ENCODE assay signal across 20 cellular contexts in the genomic region with DNA sequence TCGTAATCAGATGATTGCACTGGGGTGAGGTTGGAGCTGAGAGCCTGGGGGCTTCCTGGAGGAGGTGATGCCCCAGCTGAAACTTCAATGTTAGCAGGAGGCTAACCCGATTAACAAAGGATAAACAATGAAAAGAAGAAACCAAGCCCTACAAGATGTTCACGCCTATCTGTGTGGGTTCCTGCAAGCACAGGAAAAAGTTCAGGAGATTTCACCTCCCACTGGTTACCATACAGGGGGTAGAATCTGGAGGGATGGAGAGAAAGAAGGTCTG. TPM values are rescaled to one million over a fixed set of nuclear protein-coding genes. Genes with fewer than 3 reads are reported as not detected.
A peak's percentile ranks its signal among the peaks of the same experiment; 100 is the strongest.
DNase-seq lines count a peak whose midpoint lies in the region; ATAC-seq and TF ChIP-seq lines count a peak whose summit lies in the region.
"Had no signal": no experiment of that assay in that cellular context is flagged by ENCODE, and none has a peak within 500 bp of the region (broad histone marks: within the 10 kb centered on the region; RNA-seq: fewer than 3 reads in every experiment).

No MANE protein-coding gene starts in this region.

- peaks cover 24% of the 10 kb centered on the region for H3K4me1 ChIP-seq in BLaER1
- H3K4me1 ChIP-seq: Peyer's patch had no signal

- peaks cover 21% of the 10 kb centered on the region for H3K9me3 ChIP-seq in BLaER1
- H3K9me3 ChIP-seq: Peyer's patch had no signal

- in situ Hi-C loops in GM13976 (cut with MboI; ENCODE audit: low sequenced_read_pairs, unreplicated experiment) = no loop called here

- H3K9me3 Mint-ChIP-seq in T-helper 2 cell treated with Interferon-gamma antibody and Interleukin-4, amounts not matched to agents 5 μg/mL and 100 μg/mL, for 36 hours = peaks cover 12% of the 10 kb centered on the region
- peaks cover 10% of the 10 kb centered on the region for H3K9me3 Mint-ChIP-seq in activated T-helper 17 cell treated with anti-CD3 and anti-CD28 coated beads, Interleukin-2, amount 50 U/mL, for 72 hours

- no peaks in the 10 kb centered on the region for H3K27me3 ChIP-seq in BLaER1
- H3K27me3 ChIP-seq: Peyer's patch had no signal

- H3K4me1 Mint-ChIP-seq in T-helper 2 cell treated with Interferon-gamma antibody and Interleukin-4, amounts not matched to agents 5 μg/mL and 100 μg/mL, for 36 hours (ENCODE audit: low read depth) = peaks cover 35% of the 10 kb centered on the region
- peaks cover 27% of the 10 kb centered on the region for H3K4me1 Mint-ChIP-seq in activated T-helper 17 cell treated with anti-CD3 and anti-CD28 coated beads, Interleukin-2, amount 50 U/mL, for 72 hours

- no peak overlapping the region for H3K27ac ChIP-seq in BLaER1
- H3K27ac ChIP-seq: Peyer's patch had no signal

- H3K36me3 ChIP-seq in BLaER1 = no peaks in the 10 kb centered on the region
- H3K36me3 ChIP-seq: Peyer's patch had no signal

- H3K9ac ChIP-seq in BLaER1 = no peak overlapping the region

- no peak for DNase-seq in T-helper 2 cell treated with Interferon-gamma antibody and Interleukin-4, amounts not matched to agents 5 μg/mL and 100 μg/mL, for 36 hours (ENCODE audit: low spot score)
- no peak for DNase-seq in T-helper 2 cell
- peak; percentile 19 for DNase-seq in ELF-1 (ENCODE audit: low read depth, low spot score)
- DNase-seq in GM13976 (ENCODE audit: low spot score) = no peak
- DNase-seq in HT-29 (ENCODE audit: low spot score) = no peak
- DNase-seq in HPDE6-E6E7 (ENCODE audit: extremely low spot score) = no peak
- DNase-seq: 8988T, Calu3, DMS53, H7, Kasumi-1, NCI-H1105 treated with DMSO at 0.1 percent for 48 hours, NCI-H1694 treated with DMSO at 0.1 percent for 48 hours, NCI-H2107, NCI-H2227 treated with DMSO at 0.1 percent for 48 hours, NCI-H524, Peyer's patch, Right ventricle myocardium superior had no signal

- no peak for ATAC-seq in activated T-helper 17 cell treated with anti-CD3 and anti-CD28 coated beads, Interleukin-2, amount 50 U/mL, for 72 hours (replicated peaks)

- no peak for TF ChIP-seq CTCF in GM13976 (IDR thresholded peaks at IDR 0.05; ENCODE audit: borderline replicate concordance, control extremely low read depth, extremely low read depth, insufficient read depth, missing control alignments)

- H3K4me2 ChIP-seq in BLaER1 = peak overlapping the region; percentile 58; the same call in 1 of the 2 replicates

- H3K36me3 Mint-ChIP-seq in T-helper 2 cell treated with Interferon-gamma antibody and Interleukin-4, amounts not matched to agents 5 μg/mL and 100 μg/mL, for 36 hours (ENCODE audit: low read depth) = peaks cover 63% of the 10 kb centered on the region
- H3K36me3 Mint-ChIP-seq in activated T-helper 17 cell treated with anti-CD3 and anti-CD28 coated beads, Interleukin-2, amount 50 U/mL, for 72 hours (ENCODE audit: low read depth) = peaks cover 4% of the 10 kb centered on the region

- H4K20me1 ChIP-seq in BLaER1 = no peaks in the 10 kb centered on the region

- H3K4me3 Mint-ChIP-seq in T-helper 2 cell treated with Interferon-gamma antibody and Interleukin-4, amounts not matched to agents 5 μg/mL and 100 μg/mL, for 36 hours = peak overlapping the region; percentile 59
- H3K4me3 Mint-ChIP-seq in activated T-helper 17 cell treated with anti-CD3 and anti-CD28 coated beads, Interleukin-2, amount 50 U/mL, for 72 hours = peak overlapping the region; percentile 26

- H3K27ac Mint-ChIP-seq in T-helper 2 cell treated with Interferon-gamma antibody and Interleukin-4, amounts not matched to agents 5 μg/mL and 100 μg/mL, for 36 hours = peak overlapping the region; percentile 74
- peak overlapping the region; percentile 60 for H3K27ac Mint-ChIP-seq in activated T-helper 17 cell treated with anti-CD3 and anti-CD28 coated beads, Interleukin-2, amount 50 U/mL, for 72 hours

- H3K4me3 ChIP-seq in BLaER1 = no peak overlapping the region
- H3K4me3 ChIP-seq: Peyer's patch had no signal

- H3K27me3 Mint-ChIP-seq in T-helper 2 cell treated with Interferon-gamma antibody and Interleukin-4, amounts not matched to agents 5 μg/mL and 100 μg/mL, for 36 hours (ENCODE audit: low read depth) = no peaks in the 10 kb centered on the region
- H3K27me3 Mint-ChIP-seq in activated T-helper 17 cell treated with anti-CD3 and anti-CD28 coated beads, Interleukin-2, amount 50 U/mL, for 72 hours = no peaks in the 10 kb centered on the region

RNA-seq across cellular contexts. Expression of a gene that starts 27.5 kb away (rescaled TPM):
- 10 to 100 TPM; 13.1 to 34.6 TPM for total RNA-seq in activated T-helper 17 cell treated with anti-CD3 and anti-CD28 coated beads, Interleukin-2, amount 50 U/mL, for 72 hours
- not detected in 2 replicates for total RNA-seq in HT-29 (2014; rRNA removed; shearing (Covaris generic))
- total RNA-seq: Calu3, Right ventricle myocardium superior had no signal

Comparison
In these comparisons a context has a peak if more than half of its experiments do, and no peak if none do; other contexts are left out.
1. RNA of a gene that starts 27.5 kb away (total RNA-seq): 13.1 to 34.6 TPM in activated T-helper 17 cell treated with anti-CD3 and anti-CD28 coated beads, Interleukin-2, amount 50 U/mL, for 72 hours; not detected in HT-29; every median in the first group is over 10 times any median in the second.